In the genomic region with DNA sequence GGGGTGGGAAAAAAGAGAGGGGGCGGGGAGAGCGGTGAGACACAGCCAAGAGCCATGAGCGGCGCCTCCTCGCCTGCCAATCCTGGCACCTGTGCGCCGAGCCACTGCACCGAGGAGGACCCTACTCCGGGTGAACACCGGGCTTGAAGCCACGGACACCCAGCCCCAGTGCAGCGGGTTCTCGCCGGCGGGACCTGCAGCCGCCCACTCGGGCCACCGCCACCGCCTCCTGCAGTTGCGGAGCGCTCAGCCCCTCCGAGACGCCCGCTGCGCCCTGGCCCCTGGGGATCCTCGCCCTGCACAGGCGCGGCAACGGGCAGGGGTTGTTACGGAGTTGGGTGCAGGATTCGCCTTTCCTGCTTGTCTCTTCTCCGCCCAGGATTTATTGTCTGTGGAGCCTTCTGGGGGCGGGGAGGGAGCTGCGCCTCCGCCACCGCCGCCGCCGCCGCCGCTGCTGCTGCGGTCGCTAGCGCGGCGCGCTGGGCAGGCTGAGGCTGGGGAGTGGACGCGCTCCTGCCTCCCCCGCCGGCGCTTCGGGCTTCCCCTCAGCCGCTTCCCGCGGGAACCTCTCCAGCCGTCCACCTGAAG, we compare ENCODE assay signal across 8 cellular contexts. TPM values are rescaled to one million over a fixed set of nuclear protein-coding genes. Genes with fewer than 3 reads are reported as not detected.
DNase-seq lines count a peak whose midpoint lies in the region; ATAC-seq and TF ChIP-seq lines count a peak whose summit lies in the region.

TSS of gene LRRC7 (plus strand) at position 76 of the 588 bp plus-strand sequence. CDS start 718 bp downstream, outside the sequence.

- H3K9me3 ChIP-seq in RWPE2 (ENCODE audit: severe bottlenecking): no peaks in the 10 kb centered on the region
- H3K9me3 ChIP-seq in endodermal cell (ENCODE audit: control insufficient read depth, low read length): peaks cover 7% of the 10 kb centered on the region
- no peaks in the 10 kb centered on the region for H3K9me3 ChIP-seq in tibial artery

- H3K27ac ChIP-seq in RWPE2 (ENCODE audit: poor library complexity, severe bottlenecking): no peak within 1 kb of the TSS
- H3K27ac ChIP-seq in endodermal cell (ENCODE audit: low read depth, low read length): no peak within 1 kb of the TSS
- no peak within 1 kb of the TSS for H3K27ac ChIP-seq in tibial artery

- H3K4me3 Mint-ChIP-seq in endodermal cell: peak within 1 kb of the TSS; percentile 71

- peaks cover 77% of the 10 kb centered on the region for H3K27me3 Mint-ChIP-seq in endodermal cell (ENCODE audit: insufficient read depth)

- no peaks in the 10 kb centered on the region for H3K36me3 Mint-ChIP-seq in endodermal cell (ENCODE audit: low read depth)

- H3K4me3 ChIP-seq in RWPE2 (ENCODE audit: severe bottlenecking): peak within 1 kb of the TSS; percentile 28
- peak within 1 kb of the TSS; percentile 95 for H3K4me3 ChIP-seq in endodermal cell (ENCODE audit: low read length)
- H3K4me3 ChIP-seq in tibial artery: peak within 1 kb of the TSS; percentile 48 to 60

- intact Hi-C loops in tibial artery (cut with DNase I; ENCODE audit: low total_unique reads): no loop called here

- no peak for TF ChIP-seq CTCF in RWPE2 (IDR thresholded peaks at IDR 0.05; ENCODE audit: poor library complexity, severe bottlenecking)
- no peak for TF ChIP-seq CTCF in endodermal cell (conservative IDR thresholded peaks at IDR 0.05)
- no peak for TF ChIP-seq CTCF in tibial artery (IDR thresholded peaks at IDR 0.05)

- H3K4me1 ChIP-seq in RWPE2 (ENCODE audit: insufficient read depth, poor library complexity, severe bottlenecking) (no peaks in the 10 kb centered on the region), endodermal cell (ENCODE audit: control insufficient read depth, insufficient read depth, low read length) (no peaks in the 10 kb centered on the region), tibial artery (peaks cover 0 to 32% (median 26%) of the 10 kb centered on the region in 4 donors)

- WGBS in endodermal cell (ENCODE audit: insufficient coverage in 1 of 2, insufficient read length in 1 of 2), 2 experiments: 0% methylated on average over 5 to 57 of the region's 57 CpGs

- H3K36me3 ChIP-seq in RWPE2 (ENCODE audit: low read depth) (no peaks in the 10 kb centered on the region), endodermal cell (ENCODE audit: control insufficient read depth, insufficient read depth, low read length) (no peaks in the 10 kb centered on the region), tibial artery (no peaks in the 10 kb centered on the region)

- H3K4me1 Mint-ChIP-seq in endodermal cell: peaks cover 8% of the 10 kb centered on the region

- H3K9ac ChIP-seq in endodermal cell (ENCODE audit: extremely low read depth, low read length, poor library complexity, severe bottlenecking): peak within 1 kb of the TSS; percentile 54

- H3K27ac Mint-ChIP-seq in endodermal cell: no peak within 1 kb of the TSS

- DNase-seq in DMS79 treated with DMSO at 0.1 percent for 48 hours (lab: John Stamatoyannopoulos, UW): peak; percentile 5
- no peak for DNase-seq in RWPE2 (ENCODE audit: low spot score)
- peak; percentile 79 for DNase-seq in endodermal cell
- DNase-seq in lung microvascular endothelial cell (ENCODE audit: low read depth in 2 of 2): peak; percentile 5 to 27
- DNase-seq in tibial artery: peak in 1 of 2 donors; percentile 60

- no peaks in the 10 kb centered on the region for H3K9me3 Mint-ChIP-seq in endodermal cell

- H3K27me3 ChIP-seq in RWPE2 (ENCODE audit: insufficient read depth, poor library complexity, severe bottlenecking): peaks cover 85% of the 10 kb centered on the region
- peaks cover 66% of the 10 kb centered on the region for H3K27me3 ChIP-seq in endodermal cell (ENCODE audit: control insufficient read depth, insufficient read depth, low read length, poor library complexity, severe bottlenecking)
- peaks cover 0 to 29% of the 10 kb centered on the region in 2 donors for H3K27me3 ChIP-seq in tibial artery

- peak; percentile 25 for ATAC-seq in HG02981 (IDR thresholded peaks at IDR 0.05; ENCODE audit: unreplicated experiment)
- ATAC-seq in RWPE2 (ENCODE audit: low read depth): peak; percentile 40
- no peak for ATAC-seq in HG03175 (IDR thresholded peaks at IDR 0.05; ENCODE audit: unreplicated experiment)
- ATAC-seq in GM18520 (IDR thresholded peaks at IDR 0.05; ENCODE audit: unreplicated experiment): no peak

RNA-seq across cellular contexts. Expression of gene LRRC7, which starts in this region (rescaled TPM):
- 1 to 10 TPM; 1.4 to 2.2 TPM for total RNA-seq in endodermal cell
- polyA plus RNA-seq in endodermal cell (2013, experiment 1 of 2): 1.4 TPM
- 1.6 TPM for polyA plus RNA-seq in endodermal cell (2013, experiment 2 of 2)
- under 0.01 and 0.22 TPM in 2 replicates for total RNA-seq in lung microvascular endothelial cell

Comparison
In these comparisons a context has a peak if more than half of its experiments do, and no peak if none do; other contexts are left out.
1. Peak in DNase-seq in lung microvascular endothelial cell; RNA of the gene not detected or under 1 TPM.
2. ATAC-seq: peak in HG02981 (single experiment) and RWPE2 (single experiment); none in HG03175 (single experiment) and GM18520 (single experiment).
3. H3K4me3 ChIP-seq: peak in every context shown above with its lines; median percentile 95 in endodermal cell; 54 in tibial artery; 28 in RWPE2.